13 cellular contexts compared by ENCODE assay signal in genomic region chr5:124596595-124597388, GRCh38.
A peak's percentile ranks its signal among the peaks of the same experiment; 100 is the strongest.
DNase-seq lines count a peak whose midpoint lies in the region; ATAC-seq, FAIRE-seq and TF ChIP-seq lines count a peak whose summit lies in the region.
"Had no signal": no experiment of that assay in that cellular context is flagged by ENCODE, and none has a peak within 500 bp of the region (broad histone marks: within the 10 kb centered on the region; RNA-seq: fewer than 3 reads in every experiment).

No MANE protein-coding gene starts in this region.

- POLR2A ChIA-PET in Caco-2 (lab: Charles Lee): no interaction called here

- H3K27ac ChIP-seq in HUES64 (ENCODE audit: low read depth, low read length): peak overlapping the region; percentile 44
- H3K27ac ChIP-seq: prostate gland, SK-N-MC had no signal

- FAIRE-seq in D721Med (lab: Jason Lieb, UNC): no peak

- H3K4me3 ChIP-seq in Caco-2 (ENCODE audit: low read depth, low read length): no peak overlapping the region
- no peak overlapping the region for H3K4me3 ChIP-seq in HUES64 (ENCODE audit: low read length)
- H3K4me3 ChIP-seq in choroid plexus epithelial cell (ENCODE audit: low read depth, low read length): no peak overlapping the region
- H3K4me3 ChIP-seq in mucosa of descending colon: no peak overlapping the region
- H3K4me3 ChIP-seq: prostate gland, SK-N-MC had no signal

- H3K9me3 ChIP-seq in Caco-2 (no peaks in the 10 kb centered on the region), HUES64 (ENCODE audit: insufficient read depth, low read depth, low read length) (no peaks in the 10 kb centered on the region), mucosa of descending colon (no peaks in the 10 kb centered on the region)
- H3K9me3 ChIP-seq: prostate gland had no signal

- H3K27me3 ChIP-seq in Caco-2 (replicated peaks; ENCODE audit: control insufficient read depth, insufficient read depth, low read length): no peaks in the 10 kb centered on the region
- H3K27me3 ChIP-seq in HUES64 (ENCODE audit: insufficient read depth, low read length): no peaks in the 10 kb centered on the region

- no peaks in the 10 kb centered on the region for H3K36me3 ChIP-seq in Caco-2 (ENCODE audit: control insufficient read depth, insufficient read depth, low read length)
- H3K36me3 ChIP-seq in HUES64 (ENCODE audit: insufficient read depth, low read length): no peaks in the 10 kb centered on the region
- no peaks in the 10 kb centered on the region for H3K36me3 ChIP-seq in mucosa of descending colon (ENCODE audit: low read depth)
- H3K36me3 ChIP-seq: prostate gland had no signal

- no peak overlapping the region for H3K9ac ChIP-seq in HUES64 (ENCODE audit: low read depth, low read length)

- peaks cover 26% of the 10 kb centered on the region for H3K4me1 Mint-ChIP-seq in Caco-2 (ENCODE audit: low read depth, unreplicated experiment)

- TF ChIP-seq CTCF in Caco-2 (IDR thresholded peaks at IDR 0.05; ENCODE audit: insufficient read depth in 1 of 2, low read depth in 1 of 2, low read length in 1 of 2, severe bottlenecking in 1 of 2, unreplicated experiment in 1 of 2): no peak
- no peak for TF ChIP-seq CTCF in choroid plexus epithelial cell (conservative IDR thresholded peaks at IDR 0.05; ENCODE audit: low read depth, low read length)
- no peak for TF ChIP-seq CTCF in mucosa of descending colon (IDR thresholded peaks at IDR 0.05)
- TF ChIP-seq CTCF in D721Med (IDR thresholded peaks at IDR 0.05; ENCODE audit: insufficient read depth, missing control alignments): no peak

- DNase-seq in Caco-2 (peak; percentile 50 to 70), choroid plexus epithelial cell (ENCODE audit: low read depth) (peak; percentile 81), mucosa of descending colon (no peak), D721Med (ENCODE audit: insufficient read length, low spot score) (no peak), KBM-7 (no peak), cerebellar cortex (ENCODE audit: low spot score) (no peak), SW 1271 (lab: John Stamatoyannopoulos, UW) (no peak)
- DNase-seq: head of caudate nucleus; stimulated activated naive CD4-positive, alpha-beta T cell had no signal

- no TSS peak for BruUV-seq in Caco-2 (replicated peaks; lab: Mats Ljungman, UMichigan)

- peak overlapping the region; percentile 88 for H3K27ac Mint-ChIP-seq in Caco-2 (ENCODE audit: unreplicated experiment)
- H3K27ac Mint-ChIP-seq: IgD-negative memory B cell had no signal

- CTCF ChIA-PET in Caco-2 (lab: Charles Lee): interaction anchor here (0.7 to 1.2 kb wide), 3 partner anchors 16 to 553 kb away, joined by 3 read pairs; no protein-coding TSS in a partner anchor

- WGBS in HUES64: 79% methylated on average over 4 of the region's 4 CpGs

- H3K36me3 Mint-ChIP-seq in Caco-2 (ENCODE audit: insufficient read depth, unreplicated experiment): peaks cover 7% of the 10 kb centered on the region

- ATAC-seq in mucosa of descending colon: peak; percentile 42

- intact Hi-C loops in Caco-2 (cut with micrococcal nuclease; ENCODE audit: unreplicated experiment): loop anchor here (1.0 to 5.0 kb wide), 2 partner anchors 69 to 151 kb away; partner anchors contain the start of gene ZNF608
- intact Hi-C loops in mucosa of descending colon (cut with DNase I, micrococcal nuclease): no loop called here

- H3K4me1 ChIP-seq in Caco-2 (peaks cover 29% of the 10 kb centered on the region), HUES64 (ENCODE audit: insufficient read depth, low read length) (peaks cover 26% of the 10 kb centered on the region), mucosa of descending colon (ENCODE audit: low read depth) (peaks cover 8% of the 10 kb centered on the region)

- H3K4me3 Mint-ChIP-seq in Caco-2 (ENCODE audit: unreplicated experiment): peak overlapping the region; percentile 45
- H3K4me3 Mint-ChIP-seq: IgD-negative memory B cell had no signal

- in situ Hi-C loops in KBM-7 (cut with MboI; ENCODE audit: low pct_unique_long_range_greater_than_20kb, low sequenced_read_pairs): no loop called here

- H3K9me3 Mint-ChIP-seq in Caco-2 (ENCODE audit: unreplicated experiment): no peaks in the 10 kb centered on the region
- H3K9me3 Mint-ChIP-seq: IgD-negative memory B cell had no signal

- H3K27me3 Mint-ChIP-seq in Caco-2 (ENCODE audit: insufficient read depth, unreplicated experiment): no peaks in the 10 kb centered on the region
- H3K27me3 Mint-ChIP-seq: IgD-negative memory B cell had no signal

Comparison
In these comparisons a context has a peak if more than half of its experiments do, and no peak if none do; other contexts are left out.
1. DNase-seq: peak in Caco-2 (2 of 2) and choroid plexus epithelial cell (single experiment); none in mucosa of descending colon (0 of 3), D721Med (single experiment), KBM-7 (single experiment), cerebellar cortex (single experiment) and SW 1271 (0 of 2).